ENCODE assay signal across 27 cellular contexts in the genomic region with DNA sequence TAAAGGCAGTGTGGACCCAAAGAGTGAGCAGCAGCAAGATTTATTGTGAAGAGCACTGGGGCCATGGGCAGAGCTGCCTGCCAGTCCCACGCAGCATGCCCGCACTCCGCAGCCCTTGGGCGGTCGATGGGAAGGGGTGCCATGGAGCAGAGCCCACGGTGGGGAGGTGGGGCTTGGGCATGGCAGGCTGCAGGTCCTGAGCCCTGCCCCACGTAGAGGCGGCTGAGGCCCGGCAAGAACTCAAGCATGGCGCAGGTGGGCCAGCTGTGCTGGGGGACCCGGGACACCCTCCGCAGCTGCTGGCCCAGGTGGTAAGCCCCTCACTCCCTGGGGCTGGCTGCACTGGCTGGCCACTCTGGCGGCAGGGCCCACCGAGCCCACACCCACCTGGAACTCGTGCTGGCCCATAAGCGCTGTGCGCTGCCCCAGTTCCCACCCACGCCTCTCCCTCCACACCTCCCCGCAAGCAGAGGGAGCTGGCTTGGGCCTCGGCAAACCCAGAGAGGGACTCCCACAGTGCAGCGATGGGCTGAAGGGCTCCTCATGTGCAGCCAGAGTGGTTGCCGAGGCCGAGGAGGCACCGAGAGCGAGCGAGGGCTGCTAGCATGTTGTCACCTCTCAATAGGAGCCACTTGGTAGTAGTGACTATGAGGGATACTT.
"Had no signal": no experiment of that assay in that cellular context is flagged by ENCODE, and none has a peak within 500 bp of the region (broad histone marks: within the 10 kb centered on the region; RNA-seq: fewer than 3 reads in every experiment).

No MANE protein-coding gene starts in this region.

- H3K4me3 Mint-ChIP-seq: natural killer cell; nephron; neural progenitor cell; stimulated activated effector memory CD8-positive, alpha-beta T cell treated with anti-CD3 and anti-CD28 coated beads, Interleukin-12 subunit alpha, Interleukin-12 subunit beta, amount 100 ng/mL, for 72 hours; stimulated activated naive CD8-positive, alpha-beta T cell treated with anti-CD3 and anti-CD28 coated beads, Interleukin-15, amount 100 ng/mL, for 72 hours; type B pancreatic cell had no signal

- ATAC-seq: natural killer cell; psoas muscle; right cardiac atrium; stimulated activated effector memory CD8-positive, alpha-beta T cell treated with anti-CD3 and anti-CD28 coated beads, Interleukin-12 subunit alpha, Interleukin-12 subunit beta, amount 100 ng/mL, for 72 hours; stimulated activated naive CD8-positive, alpha-beta T cell treated with anti-CD3 and anti-CD28 coated beads, Interleukin-15, amount 100 ng/mL, for 72 hours; stimulated activated naive CD8-positive, alpha-beta T cell treated with anti-CD3 and anti-CD28 coated beads, Interleukin-15, Interleukin-2, amounts not matched to agents 100 U/mL and 50 U/mL, for 24 hours had no signal

- H3K27me3 ChIP-seq: neural progenitor cell, ovary, right lobe of liver, sigmoid colon, suprapubic skin, testis, tibial artery, transverse colon, vagina had no signal

- H3K4me1 ChIP-seq: neural progenitor cell, parathyroid adenoma, psoas muscle, right lobe of liver, sigmoid colon, suprapubic skin, testis, tibial artery, transverse colon, vagina had no signal

- H3K4me1 Mint-ChIP-seq: natural killer cell; nephron; neural progenitor cell; stimulated activated effector memory CD8-positive, alpha-beta T cell treated with anti-CD3 and anti-CD28 coated beads, Interleukin-12 subunit alpha, Interleukin-12 subunit beta, amount 100 ng/mL, for 72 hours; stimulated activated naive CD8-positive, alpha-beta T cell treated with anti-CD3 and anti-CD28 coated beads, Interleukin-15, amount 100 ng/mL, for 72 hours had no signal

- H3K4me3 ChIP-seq: neural progenitor cell, ovary, psoas muscle, right lobe of liver, sigmoid colon, suprapubic skin, testis, tibial artery, transverse colon, vagina had no signal

- H3K27ac ChIP-seq: neural progenitor cell, ovary, parathyroid adenoma, psoas muscle, right lobe of liver, sigmoid colon, suprapubic skin, testis, tibial artery, transverse colon, vagina had no signal

- H3K9me3 Mint-ChIP-seq: stimulated activated naive CD8-positive, alpha-beta T cell treated with anti-CD3 and anti-CD28 coated beads, Interleukin-15, amount 100 ng/mL, for 72 hours; type B pancreatic cell had no signal

- H3K27me3 Mint-ChIP-seq: progenitor cell of endocrine pancreas; stimulated activated naive CD8-positive, alpha-beta T cell treated with anti-CD3 and anti-CD28 coated beads, Interleukin-15, amount 100 ng/mL, for 72 hours; type B pancreatic cell had no signal

- H3K36me3 Mint-ChIP-seq: natural killer cell; neural progenitor cell; stimulated activated effector memory CD8-positive, alpha-beta T cell treated with anti-CD3 and anti-CD28 coated beads, Interleukin-12 subunit alpha, Interleukin-12 subunit beta, amount 100 ng/mL, for 72 hours; type B pancreatic cell had no signal

- H3K9me3 ChIP-seq: ovary, psoas muscle, right lobe of liver, testis, transverse colon, vagina had no signal

- H3K36me3 ChIP-seq: neural progenitor cell, ovary, right lobe of liver, sigmoid colon, suprapubic skin, tibial artery, transverse colon, vagina had no signal

- DNase-seq: natural killer cell; occipital lobe; ovary; psoas muscle; right lobe of liver; sigmoid colon; small intestine; stimulated activated CD4-positive, alpha-beta T cell treated with anti-CD3 and anti-CD28 coated beads, Interleukin-15, amount 100 ng/mL, for 24 hours; stimulated activated CD4-positive, alpha-beta T cell treated with anti-CD3 and anti-CD28 coated beads, Interleukin-2, amount 100 ng/mL, for 24 hours; stimulated activated CD4-positive, alpha-beta T cell treated with anti-CD3 and anti-CD28 coated beads, Interleukin-2, amount 100 ng/mL, for 48 hours; stimulated activated CD4-positive, alpha-beta T cell treated with anti-CD3 and anti-CD28 coated beads, Interleukin-4, amount 100 ng/mL, for 24 hours; stimulated activated naive CD4-positive, alpha-beta T cell; stimulated activated naive CD8-positive, alpha-beta T cell treated with anti-CD3 and anti-CD28 coated beads, Interleukin-15, amount 100 ng/mL, for 72 hours; stimulated activated naive CD8-positive, alpha-beta T cell treated with anti-CD3 and anti-CD28 coated beads, Interleukin-15, Interleukin-2, amounts not matched to agents 100 U/mL and 50 U/mL, for 24 hours; substantia nigra; testis; tibial artery; transverse colon had no signal

- H3K27ac Mint-ChIP-seq: natural killer cell; nephron; neural progenitor cell; progenitor cell of endocrine pancreas; stimulated activated effector memory CD8-positive, alpha-beta T cell treated with anti-CD3 and anti-CD28 coated beads, Interleukin-12 subunit alpha, Interleukin-12 subunit beta, amount 100 ng/mL, for 72 hours; stimulated activated naive CD8-positive, alpha-beta T cell treated with anti-CD3 and anti-CD28 coated beads, Interleukin-15, amount 100 ng/mL, for 72 hours; type B pancreatic cell had no signal
